Comparison of ENCODE assay signal across 1 cellular context in genomic region chr17:81733507-81734404, GRCh38.
A peak's percentile ranks its signal among the peaks of the same experiment; 100 is the strongest.
TF ChIP-seq lines count a peak whose summit lies in the region.

No MANE protein-coding gene starts in this region.

TF ChIP-seq in HepG2, 621 proteins besides CTCF, POLR2A, EP300 and RAD21 (continued from another document and continues in another):
- TF ChIP-seq ZNF800 (CRISPR knock-in tag; IDR thresholded peaks at IDR 0.05) (no peak), ELF1 (CRISPR knock-in tag; IDR thresholded peaks at IDR 0.05) (peak; percentile 20; the same call in 1 of the 2 replicates), ZNF331 (CRISPR knock-in tag; IDR thresholded peaks at IDR 0.05) (peak; percentile 66; the same call in 1 of the 2 replicates), POGZ (CRISPR knock-in tag; IDR thresholded peaks at IDR 0.05) (no peak), FLYWCH1 (CRISPR knock-in tag; IDR thresholded peaks at IDR 0.05) (no peak), ZBTB33 (CRISPR knock-in tag; IDR thresholded peaks at IDR 0.05) (peak; percentile 68), SMC3 (IDR thresholded peaks at IDR 0.05; ENCODE audit: low read length) (peak; percentile 69; the same call in 1 of the 2 replicates), DRAP1 (CRISPR knock-in tag; IDR thresholded peaks at IDR 0.05) (0 out of 2 replicates have a peak, but pooled peaks have one; percentile 27), ZFP91 (CRISPR knock-in tag; IDR thresholded peaks at IDR 0.05; ENCODE audit: borderline replicate concordance) (peak; percentile 46; the same call in 1 of the 2 replicates), SIX4 (CRISPR knock-in tag; IDR thresholded peaks at IDR 0.05) (no peak), ZNF337 (CRISPR knock-in tag; IDR thresholded peaks at IDR 0.05; ENCODE audit: borderline replicate concordance, low read depth) (no peak), PHF5A (CRISPR knock-in tag; IDR thresholded peaks at IDR 0.05; ENCODE audit: low read depth, unreplicated experiment) (peak; percentile 96), KAT8 (CRISPR knock-in tag; IDR thresholded peaks at IDR 0.05) (peak; percentile 68), HIVEP1 (CRISPR knock-in tag; IDR thresholded peaks at IDR 0.05) (no peak), MYC (CRISPR knock-in tag; IDR thresholded peaks at IDR 0.05; ENCODE audit: borderline replicate concordance) (peak; percentile 47; the same call in 1 of the 2 replicates), CEBPB (IDR thresholded peaks at IDR 0.05; ENCODE audit: borderline replicate concordance, low read depth, low read length) (no peak), HNF1B (CRISPR knock-in tag; IDR thresholded peaks at IDR 0.05) (peak; percentile 69; the same call in 1 of the 2 replicates), THRA (CRISPR knock-in tag; IDR thresholded peaks at IDR 0.05; ENCODE audit: borderline replicate concordance) (peak; percentile 74; the same call in 1 of the 2 replicates), EZH2 (conservative IDR thresholded peaks at IDR 0.05; ENCODE audit: low read depth, low read length) (peak; percentile 92), ZBTB1 (CRISPR knock-in tag; IDR thresholded peaks at IDR 0.05; ENCODE audit: borderline replicate concordance) (no peak), MTA1 (CRISPR knock-in tag; IDR thresholded peaks at IDR 0.05; ENCODE audit: borderline replicate concordance) (peak; percentile 17; the same call in 1 of the 2 replicates), RNF2 (conservative IDR thresholded peaks at IDR 0.05; ENCODE audit: low read depth) (no peak), ASH2L (IDR thresholded peaks at IDR 0.05; ENCODE audit: insufficient read length, low read depth, low read length) (no peak), XRCC5 (optimal IDR thresholded peaks at IDR 0.05; ENCODE audit: low read length) (peak; percentile 96), NFE2 (CRISPR knock-in tag; IDR thresholded peaks at IDR 0.05) (no peak), ZNF891 (CRISPR knock-in tag; IDR thresholded peaks at IDR 0.05) (peak; percentile 11; the same call in 1 of the 2 replicates), ZNF136 (CRISPR knock-in tag; IDR thresholded peaks at IDR 0.05; ENCODE audit: low read depth) (peak; percentile 62; the same call in 1 of the 2 replicates), MATR3 (CRISPR knock-in tag; IDR thresholded peaks at IDR 0.05) (no peak), SETDB1 (CRISPR knock-in tag; IDR thresholded peaks at IDR 0.05; ENCODE audit: borderline replicate concordance) (no peak), MEF2D (CRISPR knock-in tag; IDR thresholded peaks at IDR 0.05) (peak; percentile 76), EHMT2 (IDR thresholded peaks at IDR 0.05; ENCODE audit: borderline replicate concordance, low read depth, low read length) (no peak), DBP (CRISPR knock-in tag; IDR thresholded peaks at IDR 0.05; ENCODE audit: not compliant biosample characterization) (no peak), GATAD2A (CRISPR knock-in tag; IDR thresholded peaks at IDR 0.05) (peak; percentile 67), GATAD1 (CRISPR knock-in tag; IDR thresholded peaks at IDR 0.05) (peak; percentile 74), ZNF292 (CRISPR knock-in tag; IDR thresholded peaks at IDR 0.05; ENCODE audit: borderline replicate concordance, low read depth) (no peak), ATF3 (CRISPR knock-in tag; IDR thresholded peaks at IDR 0.05) (0 out of 2 replicates have a peak, but pooled peaks have one; percentile 56), ZNF501 (CRISPR knock-in tag; IDR thresholded peaks at IDR 0.05) (peak; percentile 77; the same call in 1 of the 2 replicates), NCOA2 (CRISPR knock-in tag; IDR thresholded peaks at IDR 0.05) (peak; percentile 50; the same call in 1 of the 2 replicates), ZSCAN9 (CRISPR knock-in tag; IDR thresholded peaks at IDR 0.05; ENCODE audit: borderline replicate concordance) (0 out of 2 replicates have a peak, but pooled peaks have one; percentile 45), MIER3 (CRISPR knock-in tag; IDR thresholded peaks at IDR 0.05; ENCODE audit: borderline replicate concordance) (0 out of 2 replicates have a peak, but pooled peaks have one; percentile 37), ZNF768 (CRISPR knock-in tag; IDR thresholded peaks at IDR 0.05) (peak; percentile 73; the same call in 1 of the 2 replicates), RELA (CRISPR knock-in tag; IDR thresholded peaks at IDR 0.05) (0 out of 2 replicates have a peak, but pooled peaks have one; percentile 60), HNF4A (CRISPR knock-in tag; IDR thresholded peaks at IDR 0.05) (no peak), SAFB2 (CRISPR knock-in tag; IDR thresholded peaks at IDR 0.05; ENCODE audit: borderline replicate concordance, low read depth) (no peak), REPIN1 (CRISPR knock-in tag; IDR thresholded peaks at IDR 0.05; ENCODE audit: borderline replicate concordance, low read depth) (0 out of 2 replicates have a peak, but pooled peaks have one; percentile 23), MLLT10 (CRISPR knock-in tag; IDR thresholded peaks at IDR 0.05) (no peak), SALL1 (CRISPR knock-in tag; IDR thresholded peaks at IDR 0.05) (peak; percentile 47; the same call in 1 of the 2 replicates), SUZ12 (IDR thresholded peaks at IDR 0.05; ENCODE audit: low read depth, low read length) (peak; percentile 20; the same call in 1 of the 2 replicates), ELK4 (CRISPR knock-in tag; IDR thresholded peaks at IDR 0.05; ENCODE audit: borderline replicate concordance) (no peak), ZNF761 (CRISPR knock-in tag; conservative IDR thresholded peaks at IDR 0.05) (0 out of 2 replicates have a peak, but pooled peaks have one; percentile 47), MZF1 (CRISPR knock-in tag; IDR thresholded peaks at IDR 0.05; ENCODE audit: borderline replicate concordance) (no peak), TFDP1 (CRISPR knock-in tag; IDR thresholded peaks at IDR 0.05; ENCODE audit: borderline replicate concordance) (peak; percentile 42; the same call in 1 of the 2 replicates), HIC2 (CRISPR knock-in tag; IDR thresholded peaks at IDR 0.05; ENCODE audit: low read depth) (peak; percentile 84), GLI4 (CRISPR knock-in tag; IDR thresholded peaks at IDR 0.05; ENCODE audit: borderline replicate concordance) (no peak), FOXC1 (CRISPR knock-in tag; IDR thresholded peaks at IDR 0.05; ENCODE audit: borderline replicate concordance) (peak; percentile 71), ZNF317 (CRISPR knock-in tag; IDR thresholded peaks at IDR 0.05) (0 out of 2 replicates have a peak, but pooled peaks have one; percentile 50), KAT2B (IDR thresholded peaks at IDR 0.05; ENCODE audit: borderline replicate concordance, low read depth, low read length) (no peak)
